Comparison of ENCODE assay signal across 8 cellular contexts in the genomic region with DNA sequence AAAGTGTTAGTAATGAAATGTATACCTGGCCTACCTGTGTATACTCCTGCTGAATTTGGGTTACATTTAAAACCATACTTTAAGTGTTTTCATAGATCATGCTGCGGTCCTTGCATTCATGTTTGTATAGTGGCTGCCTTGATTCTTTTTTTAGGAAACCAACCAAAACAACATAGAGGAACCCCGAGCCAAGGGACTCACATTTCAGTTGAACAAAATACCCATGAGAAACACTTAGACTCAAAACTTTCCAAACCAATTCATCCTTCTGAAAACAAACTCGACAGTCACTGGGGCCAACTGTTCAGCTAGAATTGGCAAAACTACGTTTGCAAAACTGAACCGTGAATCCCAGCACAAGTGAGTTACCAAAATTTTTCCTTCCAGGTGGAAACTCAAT. TPM values are rescaled to one million over a fixed set of nuclear protein-coding genes. Genes with fewer than 3 reads are reported as not detected.
A peak's percentile ranks its signal among the peaks of the same experiment; 100 is the strongest.
DNase-seq lines count a peak whose midpoint lies in the region; ATAC-seq, FAIRE-seq and TF ChIP-seq lines count a peak whose summit lies in the region.

No MANE protein-coding gene starts in this region.

- H3K27ac Mint-ChIP-seq in mesothelial cell of epicardium = peak overlapping the region; percentile 98

- H3K4me1 ChIP-seq in HUES48 (ENCODE audit: control insufficient read depth, insufficient read depth, low read length) = peaks cover 20% of the 10 kb centered on the region

- DNase-seq in cardiac fibroblast (ENCODE audit: low read depth in 2 of 2) (peak; percentile 12 to 43), mesothelial cell of epicardium (ENCODE audit: low spot score in 2 of 2, unreplicated experiment in 2 of 2) (no peak), NCI-H187 treated with DMSO at 0.1 percent for 48 hours (lab: John Stamatoyannopoulos, UW) (no peak), SHP77 (lab: John Stamatoyannopoulos, UW) (no peak), urothelium cell line (ENCODE audit: low spot score) (no peak)

- H3K36me3 Mint-ChIP-seq in mesothelial cell of epicardium = peaks cover 3% of the 10 kb centered on the region

- peak overlapping the region; percentile 82 for H3K27ac ChIP-seq in 22Rv1
- peak overlapping the region; percentile 85 for H3K27ac ChIP-seq in HUES48 (ENCODE audit: low read depth, low read length)

- peak overlapping the region; percentile 94 for H3K4me3 Mint-ChIP-seq in mesothelial cell of epicardium

- no peaks in the 10 kb centered on the region for H3K27me3 Mint-ChIP-seq in mesothelial cell of epicardium (ENCODE audit: low read depth)

- no peak for FAIRE-seq in urothelium cell line (lab: Jason Lieb, UNC)

- peaks cover 28% of the 10 kb centered on the region for H3K4me1 Mint-ChIP-seq in mesothelial cell of epicardium

- peak overlapping the region; percentile 95 for H3K9ac ChIP-seq in HUES48 (ENCODE audit: low read depth, low read length)

- H3K9me3 ChIP-seq in HUES48 (ENCODE audit: control insufficient read depth, insufficient read depth, low read length) = no peaks in the 10 kb centered on the region

- no peak for ATAC-seq in GM19455 (IDR thresholded peaks at IDR 0.05; ENCODE audit: unreplicated experiment)

- TF ChIP-seq CTCF in 22Rv1 (IDR thresholded peaks at IDR 0.05) (no peak), cardiac fibroblast (IDR thresholded peaks at IDR 0.05; ENCODE audit: low read depth, low read length) (no peak), mesothelial cell of epicardium (IDR thresholded peaks at IDR 0.05; ENCODE audit: unreplicated experiment) (no peak)

- peaks cover 12% of the 10 kb centered on the region for H3K27me3 ChIP-seq in HUES48 (ENCODE audit: control insufficient read depth, insufficient read depth, low read length)

- peaks cover 4% of the 10 kb centered on the region for H3K9me3 Mint-ChIP-seq in mesothelial cell of epicardium

- H3K36me3 ChIP-seq in HUES48 (ENCODE audit: control insufficient read depth, insufficient read depth, low read length) = no peaks in the 10 kb centered on the region

- H3K4me3 ChIP-seq in HUES48 (ENCODE audit: low read depth, low read length) (peak overlapping the region; percentile 88), cardiac fibroblast (replicated peaks in 1 of 2; ENCODE audit: low read depth in 2 of 2, low read length in 2 of 2) (peak overlapping the region; percentile 67 to 73)

RNA-seq across cellular contexts. Expression of gene ADGRA3, which starts 1.4 kb away (rescaled TPM):
- total RNA-seq in mesothelial cell of epicardium = 104 to 109 TPM (median 105 TPM) in 3 replicates

Comparison
In these comparisons a context has a peak if more than half of its experiments do, and no peak if none do; other contexts are left out.
1. DNase-seq: peak in cardiac fibroblast (2 of 2); none in mesothelial cell of epicardium (0 of 2), NCI-H187 treated with DMSO at 0.1 percent for 48 hours (single experiment), SHP77 (0 of 2) and urothelium cell line (single experiment).